Comparison of ENCODE assay signal across 18 cellular contexts in the genomic region with DNA sequence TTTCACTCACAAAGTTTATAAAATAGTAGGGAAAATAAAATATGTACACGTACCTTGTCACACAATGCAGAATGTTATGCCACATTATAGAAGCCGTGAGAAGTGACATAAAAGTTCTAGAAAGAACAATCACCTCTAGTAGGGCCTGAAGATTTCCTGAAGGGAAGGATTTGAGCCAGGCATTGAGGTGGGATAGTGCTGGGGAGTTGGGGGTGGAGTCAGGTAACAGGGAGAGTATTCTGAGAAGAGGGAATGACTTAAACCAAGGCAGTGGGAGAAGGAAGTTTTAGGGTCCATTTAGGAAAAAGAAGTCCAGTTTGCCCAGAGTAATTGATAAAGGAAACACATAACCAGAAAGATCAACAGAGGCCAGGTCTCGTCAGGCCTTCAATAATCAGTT.
"Had no signal": no experiment of that assay in that cellular context is flagged by ENCODE, and none has a peak within 500 bp of the region (broad histone marks: within the 10 kb centered on the region; RNA-seq: fewer than 3 reads in every experiment).

No MANE protein-coding gene starts in this region.

- H3K4me3 ChIP-seq: gastroesophageal sphincter, spleen, upper lobe of left lung had no signal

- H3K4me3 Mint-ChIP-seq: dendritic cell treated with granulocyte-macrophage colony-stimulating factor and Interleukin-4, amounts not matched to agents 40 ng/mL and 50 ng/mL, for 4 days; effector memory CD8-positive, alpha-beta T cell; naive thymus-derived CD8-positive, alpha-beta T cell; stimulated activated naive B cell treated with anti-CD40 and anti-IgM and Interleukin-4, amounts not matched to agents 10 μg/mL and 1 μg/mL and 100 μg/mL, for 72 hours had no signal

- H3K9me3 Mint-ChIP-seq: dendritic cell treated with granulocyte-macrophage colony-stimulating factor and Interleukin-4, amounts not matched to agents 40 ng/mL and 50 ng/mL, for 4 days; effector memory CD8-positive, alpha-beta T cell; stimulated activated naive B cell treated with anti-CD40 and anti-IgM and Interleukin-4, amounts not matched to agents 10 μg/mL and 1 μg/mL and 100 μg/mL, for 72 hours had no signal

- H3K4me1 ChIP-seq: gastroesophageal sphincter, spleen, upper lobe of left lung had no signal

- H3K36me3 ChIP-seq: brain microvascular endothelial cell, gastroesophageal sphincter, spleen, upper lobe of left lung had no signal

- ATAC-seq: effector memory CD8-positive, alpha-beta T cell; gastroesophageal sphincter; naive thymus-derived CD8-positive, alpha-beta T cell; sciatic nerve; stimulated activated naive B cell treated with anti-CD40 and anti-IgM and Interleukin-4, amounts not matched to agents 10 μg/mL and 1 μg/mL and 100 μg/mL, for 72 hours had no signal

- H3K36me3 Mint-ChIP-seq: naive thymus-derived CD8-positive, alpha-beta T cell; stimulated activated naive B cell treated with anti-CD40 and anti-IgM and Interleukin-4, amounts not matched to agents 10 μg/mL and 1 μg/mL and 100 μg/mL, for 72 hours had no signal

- H3K27me3 ChIP-seq: brain microvascular endothelial cell, gastroesophageal sphincter, spleen, upper lobe of left lung had no signal

- DNase-seq: activated effector memory CD4-positive, alpha-beta T cell treated with anti-CD3 and anti-CD28 coated beads, Interleukin-2, amount 50 U/mL, for 16 hours; activated T-cell treated with anti-CD3 and anti-CD28 coated beads for 4 hours; amygdala; brain microvascular endothelial cell; effector memory CD8-positive, alpha-beta T cell; kidney glomerular epithelial cell; naive thymus-derived CD8-positive, alpha-beta T cell; occipital lobe; SIG-M5; spleen; stimulated activated CD4-positive, alpha-beta T cell treated with anti-CD3 and anti-CD28 coated beads, Interleukin-1b, Interleukin-23, amount 100 ng/mL, for 48 hours; stimulated activated naive B cell treated with anti-CD40 and anti-IgM and Interleukin-4, amounts not matched to agents 10 μg/mL and 1 μg/mL and 100 μg/mL, for 72 hours; T-helper 9 cell; upper lobe of left lung had no signal

- H3K27ac ChIP-seq: brain microvascular endothelial cell, epithelial cell of prostate, gastroesophageal sphincter, spleen, upper lobe of left lung had no signal

- H3K27ac Mint-ChIP-seq: dendritic cell treated with granulocyte-macrophage colony-stimulating factor and Interleukin-4, amounts not matched to agents 40 ng/mL and 50 ng/mL, for 4 days; effector memory CD8-positive, alpha-beta T cell; naive thymus-derived CD8-positive, alpha-beta T cell; stimulated activated naive B cell treated with anti-CD40 and anti-IgM and Interleukin-4, amounts not matched to agents 10 μg/mL and 1 μg/mL and 100 μg/mL, for 72 hours had no signal
